11 cellular contexts compared by ENCODE assay signal in the genomic region with DNA sequence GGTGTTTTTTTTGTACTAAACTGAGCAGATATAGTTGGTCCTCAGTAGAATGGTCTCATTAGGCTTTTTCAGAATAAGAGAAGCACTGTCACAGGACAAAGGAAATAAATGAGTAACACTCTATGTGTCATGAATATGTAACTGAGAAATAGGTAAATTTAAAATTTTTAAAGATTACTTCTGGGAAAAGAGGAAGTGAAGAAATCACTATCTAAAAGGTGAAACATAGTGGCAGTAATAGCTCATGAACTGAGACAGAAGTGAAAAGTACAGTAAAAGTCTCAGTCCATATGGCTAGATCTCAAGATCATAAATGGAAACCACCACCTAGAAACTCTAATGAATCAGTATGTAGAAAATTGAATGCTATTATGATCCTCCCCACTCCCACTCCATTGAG.
DNase-seq lines count a peak whose midpoint lies in the region; ATAC-seq and TF ChIP-seq lines count a peak whose summit lies in the region.
"Had no signal": no experiment of that assay in that cellular context is flagged by ENCODE, and none has a peak within 500 bp of the region (broad histone marks: within the 10 kb centered on the region; RNA-seq: fewer than 3 reads in every experiment).

No MANE protein-coding gene starts in this region.

- H3K4me1 ChIP-seq in BE2C (no peaks in the 10 kb centered on the region), H9 (ENCODE audit: insufficient read depth, low read length) (no peaks in the 10 kb centered on the region), GM23248 (ENCODE audit: insufficient read depth) (no peaks in the 10 kb centered on the region)
- H3K4me1 ChIP-seq: ascending aorta, lower lobe of right lung had no signal

- intact Hi-C loops in activated CD4-positive, alpha-beta memory T cell treated with anti-CD3 and anti-CD28 coated beads for 36 hours (cut with micrococcal nuclease): loop anchor here (1.0 to 5.0 kb wide), 3 partner anchors 65 to 209 kb away; partner anchors contain the start of gene DGLUCY

- H3K18ac ChIP-seq in H9 (ENCODE audit: insufficient read length, low read depth, low read length): no peak overlapping the region

- H2AFZ ChIP-seq in H9 (ENCODE audit: low read length): no peak overlapping the region
- H2AFZ ChIP-seq in GM23248: no peak overlapping the region

- H2BK5ac ChIP-seq in H9 (ENCODE audit: insufficient read length, low read length): no peak overlapping the region

- H2BK12ac ChIP-seq in H9 (ENCODE audit: insufficient read length, low read depth, low read length): no peak overlapping the region

- no peak overlapping the region for H2AK5ac ChIP-seq in H9 (ENCODE audit: insufficient read length, low read length)

- CTCF ChIA-PET in activated CD4-positive, alpha-beta memory T cell treated with anti-CD3 and anti-CD28 coated beads for 36 hours (lab: Charles Lee): interaction anchor here (1.0 to 5.2 kb wide), 6 partner anchors 16 to 412 kb away, joined by 3 to 255 read pairs (median 4); partner anchors contain the start of gene DGLUCY

- H3K9me3 ChIP-seq in BE2C: no peaks in the 10 kb centered on the region
- H3K9me3 ChIP-seq in H9 (ENCODE audit: control insufficient read depth, low read depth, low read length): no peaks in the 10 kb centered on the region
- H3K9me3 ChIP-seq in GM23248 (ENCODE audit: low read depth): no peaks in the 10 kb centered on the region
- H3K9me3 ChIP-seq: ascending aorta, lower lobe of right lung had no signal

- no peaks in the 10 kb centered on the region for H4K20me1 ChIP-seq in H9 (ENCODE audit: control insufficient read depth, insufficient read depth, insufficient read length)
- no peaks in the 10 kb centered on the region for H4K20me1 ChIP-seq in GM23248 (ENCODE audit: insufficient read depth)

- no peak overlapping the region for H4K91ac ChIP-seq in H9 (ENCODE audit: insufficient read length, low read depth, low read length)

- no peak overlapping the region for H2BK15ac ChIP-seq in H9 (ENCODE audit: low read depth, low read length)

- H3T11ph ChIP-seq in H9 (ENCODE audit: low read length): no peak overlapping the region

- H3K79me2 ChIP-seq in H9 (ENCODE audit: insufficient read depth, low read length) (no peaks in the 10 kb centered on the region), GM23248 (ENCODE audit: insufficient read depth) (no peaks in the 10 kb centered on the region)

- peaks cover 10% of the 10 kb centered on the region for H3K36me3 Mint-ChIP-seq in activated CD4-positive, alpha-beta memory T cell treated with anti-CD3 and anti-CD28 coated beads for 36 hours
- H3K36me3 Mint-ChIP-seq in H9 (ENCODE audit: insufficient read depth in 1 of 3, low read depth in 3 of 3): no peaks in the 10 kb centered on the region

- H3K56ac ChIP-seq in H9 (ENCODE audit: insufficient read length, low read depth, low read length): no peak overlapping the region

- POLR2A ChIA-PET in activated CD4-positive, alpha-beta memory T cell treated with anti-CD3 and anti-CD28 coated beads for 36 hours (lab: Charles Lee): interaction anchor here (1.5 kb wide), 1 partner anchor 64 kb away, joined by 4 read pairs; no protein-coding TSS in a partner anchor

- H3K36me3 ChIP-seq in BE2C: no peaks in the 10 kb centered on the region
- no peaks in the 10 kb centered on the region for H3K36me3 ChIP-seq in GM23248 (ENCODE audit: low read depth)
- H3K36me3 ChIP-seq: ascending aorta, lower lobe of right lung had no signal

- H3K79me1 ChIP-seq in H9 (ENCODE audit: insufficient read depth, low read depth, low read length, poor library complexity, severe bottlenecking): no peaks in the 10 kb centered on the region

- peak; percentile 83 for ATAC-seq in GM18505 (IDR thresholded peaks at IDR 0.05; ENCODE audit: unreplicated experiment)
- ATAC-seq in GM19455 (IDR thresholded peaks at IDR 0.05; ENCODE audit: unreplicated experiment): peak; percentile 88
- peak; percentile 83 for ATAC-seq in HG02981 (IDR thresholded peaks at IDR 0.05; ENCODE audit: unreplicated experiment)
- ATAC-seq: lower lobe of right lung had no signal

- no peak overlapping the region for H2BK20ac ChIP-seq in H9 (ENCODE audit: low read depth, low read length, poor library complexity, severe bottlenecking)

- no peaks in the 10 kb centered on the region for H3K9me2 ChIP-seq in GM23248 (ENCODE audit: insufficient read depth)

- H3K27ac ChIP-seq in H9 (ENCODE audit: insufficient read length, low read depth, low read length): no peak overlapping the region
- no peak overlapping the region for H3K27ac ChIP-seq in GM23248
- H3K27ac ChIP-seq: ascending aorta, lower lobe of right lung had no signal

- no peak overlapping the region for H3K4me3 Mint-ChIP-seq in activated CD4-positive, alpha-beta memory T cell treated with anti-CD3 and anti-CD28 coated beads for 36 hours
- no peak overlapping the region for H3K4me3 Mint-ChIP-seq in H9

- H3K27me3 ChIP-seq in BE2C: no peaks in the 10 kb centered on the region
- H3K27me3 ChIP-seq in H9 (ENCODE audit: insufficient read depth, low read length): no peaks in the 10 kb centered on the region
- H3K27me3 ChIP-seq in GM23248 (replicated peaks; ENCODE audit: insufficient read depth): no peaks in the 10 kb centered on the region
- H3K27me3 ChIP-seq: ascending aorta had no signal

- H3K4me3 ChIP-seq in BE2C (ENCODE audit: low read depth, low read length) (no peak overlapping the region), GM23248 (no peak overlapping the region)
- H3K4me3 ChIP-seq: ascending aorta, lower lobe of right lung had no signal

- no peak for TF ChIP-seq POLR2A in GM18505 (IDR thresholded peaks at IDR 0.05; ENCODE audit: borderline replicate concordance, extremely low read depth, insufficient read depth, insufficient read length)

- H3K4me1 Mint-ChIP-seq in activated CD4-positive, alpha-beta memory T cell treated with anti-CD3 and anti-CD28 coated beads for 36 hours (ENCODE audit: low read depth): peaks cover 27% of the 10 kb centered on the region
- peaks cover 0 to 3% of the 10 kb centered on the region in 2 experiments; a peak in 2 of 4 replicates for H3K4me1 Mint-ChIP-seq in H9

- in situ Hi-C loops in GM23248 (cut with MboI): loop anchor here (5.0 kb wide), 1 partner anchor 262 kb away; no protein-coding TSS in a partner anchor

- DNase-seq in activated CD4-positive, alpha-beta memory T cell treated with anti-CD3 and anti-CD28 coated beads for 36 hours: no peak
- no peak for DNase-seq in BE2C
- no peak for DNase-seq in H9
- no peak for DNase-seq in NCI-H2227 (lab: John Stamatoyannopoulos, UW; ENCODE audit: unreplicated experiment)
- DNase-seq in GM23248: no peak
- DNase-seq: DMS79 treated with DMSO at 0.1 percent for 48 hours, lower lobe of right lung had no signal

- H3K4ac ChIP-seq in H9 (ENCODE audit: low read depth, low read length): no peak overlapping the region

- no peak overlapping the region for H2BK120ac ChIP-seq in H9 (ENCODE audit: low read depth, low read length, poor library complexity, severe bottlenecking)

- H3K27ac Mint-ChIP-seq in activated CD4-positive, alpha-beta memory T cell treated with anti-CD3 and anti-CD28 coated beads for 36 hours: peak overlapping the region; percentile 70
- no peak overlapping the region for H3K27ac Mint-ChIP-seq in H9

- H3K23ac ChIP-seq in H9 (ENCODE audit: insufficient read length, low read depth, low read length): no peak overlapping the region

- H3K4me2 ChIP-seq in H9 (ENCODE audit: insufficient read depth, insufficient read length, low read length) (no peak overlapping the region), GM23248 (ENCODE audit: unreplicated experiment) (no peak overlapping the region)

- H3K9me3 Mint-ChIP-seq in activated CD4-positive, alpha-beta memory T cell treated with anti-CD3 and anti-CD28 coated beads for 36 hours: no peaks in the 10 kb centered on the region
- H3K9me3 Mint-ChIP-seq in H9: no peaks in the 10 kb centered on the region

- no peak overlapping the region for H4K8ac ChIP-seq in H9 (replicated peaks; ENCODE audit: insufficient read length, low read depth, low read length)

- H3K27me3 Mint-ChIP-seq in activated CD4-positive, alpha-beta memory T cell treated with anti-CD3 and anti-CD28 coated beads for 36 hours: no peaks in the 10 kb centered on the region
- no peaks in the 10 kb centered on the region for H3K27me3 Mint-ChIP-seq in H9 (ENCODE audit: low read depth)

- H3F3A ChIP-seq in GM23248 (ENCODE audit: insufficient read depth): no peaks in the 10 kb centered on the region

- H3K23me2 ChIP-seq in H9 (ENCODE audit: insufficient read length, low read depth, low read length, poor library complexity, severe bottlenecking): no peaks in the 10 kb centered on the region

- H3K14ac ChIP-seq in H9 (ENCODE audit: insufficient read depth, low read length): no peak overlapping the region

- H3K9ac ChIP-seq in H9 (ENCODE audit: extremely low read depth, insufficient read length, low read length) (no peak overlapping the region), GM23248 (no peak overlapping the region)

- H4K5ac ChIP-seq in H9 (ENCODE audit: insufficient read length, low read depth, low read length): no peak overlapping the region

- TF ChIP-seq CTCF in BE2C (IDR thresholded peaks at IDR 0.05; ENCODE audit: low read depth, low read length): no peak
- TF ChIP-seq CTCF in H9 (conservative IDR thresholded peaks at IDR 0.05): no peak
